Comparison of ENCODE assay signal across 8 cellular contexts in genomic region chr6:167907837-167908681, GRCh38.
DNase-seq lines count a peak whose midpoint lies in the region; ATAC-seq, FAIRE-seq and TF ChIP-seq lines count a peak whose summit lies in the region.

No MANE protein-coding gene starts in this region.

- no peak overlapping the region for H3K27ac ChIP-seq in tibial nerve

- WGBS in tibial nerve, 2 donors: 54 to 68% methylated on average over 7 of the region's 7 CpGs

- no peak overlapping the region for H3K4me3 ChIP-seq in tibial nerve

- no peaks in the 10 kb centered on the region for H3K9me3 ChIP-seq in tibial nerve

- TF ChIP-seq EP300 in tibial nerve (IDR thresholded peaks at IDR 0.05): no peak

- H3K36me3 ChIP-seq in tibial nerve: peaks cover 0 to 25% (median 3%) of the 10 kb centered on the region in 3 donors

- no peaks in the 10 kb centered on the region for H3K27me3 ChIP-seq in tibial nerve

- FAIRE-seq in RCC 7860 (lab: Jason Lieb, UNC): peak; percentile 32

- TF ChIP-seq POLR2A in tibial nerve (IDR thresholded peaks at IDR 0.05): no peak

- H3K4me1 ChIP-seq in tibial nerve: no peaks in the 10 kb centered on the region

- ATAC-seq in HG02763 (IDR thresholded peaks at IDR 0.05; ENCODE audit: unreplicated experiment) (no peak), HG03520 (IDR thresholded peaks at IDR 0.05; ENCODE audit: unreplicated experiment) (no peak), GM21717 (IDR thresholded peaks at IDR 0.05; ENCODE audit: unreplicated experiment) (no peak)

- TF ChIP-seq CTCF in tibial nerve (IDR thresholded peaks at IDR 0.05): peak in 4 of 5 experiments; percentile 29 to 61 (median 34)

- DNase-seq in NCI-H524 (lab: John Stamatoyannopoulos, UW) (peak; percentile 11 to 33), NCI-H524 treated with DMSO at 0.1 percent for 48 hours (lab: John Stamatoyannopoulos, UW) (no peak), RCC 7860 (ENCODE audit: low spot score) (peak; percentile 22), glomerular visceral epithelial cell (ENCODE audit: extremely low spot score) (peak; percentile 45), tibial nerve (ENCODE audit: low spot score in 2 of 2) (peak in 1 of 2 donors; percentile 57)
